ENCODE assay signal across 24 cellular contexts in genomic region chr18:48764452-48764851, GRCh38.
A peak's percentile ranks its signal among the peaks of the same experiment; 100 is the strongest.
DNase-seq lines count a peak whose midpoint lies in the region; ATAC-seq, FAIRE-seq and TF ChIP-seq lines count a peak whose summit lies in the region.
"Had no signal": no experiment of that assay in that cellular context is flagged by ENCODE, and none has a peak within 500 bp of the region (broad histone marks: within the 10 kb centered on the region; RNA-seq: fewer than 3 reads in every experiment).

No MANE protein-coding gene starts in this region.

- H3K27ac Mint-ChIP-seq in neural progenitor cell: peak overlapping the region; percentile 62
- no peak overlapping the region for H3K27ac Mint-ChIP-seq in CD4-positive, alpha-beta T cell
- H3K27ac Mint-ChIP-seq: B cell; CD4-positive, CD25-positive, alpha-beta regulatory T cell had no signal

- no peak for TF ChIP-seq RAD21 in H1 (IDR thresholded peaks at IDR 0.05 in 1 of 2, conservative IDR thresholded peaks at IDR 0.05 in 1 of 2; ENCODE audit: low read depth in 2 of 2, low read length in 2 of 2)

- no peak overlapping the region for H3K23ac ChIP-seq in H1 (ENCODE audit: insufficient read length)

- H2AK5ac ChIP-seq in H1 (ENCODE audit: low read depth, low read length): no peak overlapping the region

- H3K27ac ChIP-seq in right cardiac atrium (ENCODE audit: low read length) (peak overlapping the region; percentile 33), H1 (ENCODE audit: low read depth, low read length) (no peak overlapping the region), neural progenitor cell (no peak overlapping the region), upper lobe of left lung (peak overlapping the region in 3 of 4 donors; percentile 21 to 48 (median 32))
- H3K27ac ChIP-seq in CD4-positive, alpha-beta T cell (ENCODE audit: low read depth, low read length): no peak overlapping the region
- H3K27ac ChIP-seq: A549, HL-60, SJCRH30 had no signal

- no peak overlapping the region for H4K8ac ChIP-seq in H1 (ENCODE audit: extremely low read depth, insufficient read depth, low read length)

- H3K79me1 ChIP-seq in H1 (ENCODE audit: low read depth, low read length): no peaks in the 10 kb centered on the region

- H3K9ac ChIP-seq in H1 (replicated peaks in 1 of 4; ENCODE audit: extremely low read depth in 1 of 4, low read depth in 3 of 4, low read length in 3 of 4): no peak overlapping the region
- H3K9ac ChIP-seq in neural progenitor cell: no peak overlapping the region

- H3F3A ChIP-seq in neural progenitor cell (ENCODE audit: low read depth): no peaks in the 10 kb centered on the region

- DNase-seq in right cardiac atrium (peak in 2 of 3 donors; percentile 4 to 10), cardiac septum (ENCODE audit: low spot score) (no peak), H1 (ENCODE audit: low read depth in 1 of 2, low spot score in 2 of 2) (no peak), neural progenitor cell (ENCODE audit: low spot score) (no peak), upper lobe of left lung (no peak), NCI-H1092 treated with DMSO at 0.1 percent for 48 hours (lab: John Stamatoyannopoulos, UW) (no peak)
- DNase-seq in CD4-positive, alpha-beta T cell: no peak
- no peak for DNase-seq in activated effector memory CD4-positive, alpha-beta T cell treated with anti-CD3 and anti-CD28 coated beads, Interleukin-2, amount 50 U/mL, for 16 hours
- DNase-seq: CD4-positive, CD25-positive, alpha-beta regulatory T cell; COR-L47; HCEC 1CT; KG1; NCI-H1105 treated with DMSO at 0.1 percent for 48 hours; NCI-H2029 treated with DMSO at 0.1 percent for 48 hours; NCI-H345; NCI-H774; NK-92 treated with Interleukin-12 subunit alpha and Interleukin-12 subunit beta, amount 100 ng/mL, for 24 hours; SJCRH30 had no signal

- POLR2A ChIA-PET in H1 (lab: Charles Lee; ENCODE audit: partially characterized antibody): no interaction called here
- POLR2A ChIA-PET in CD4-positive, alpha-beta T cell (lab: Charles Lee): no interaction called here

- no peak overlapping the region for H3K56ac ChIP-seq in H1 (replicated peaks; ENCODE audit: insufficient read length, low read depth, low read length)

- no peak overlapping the region for H2BK20ac ChIP-seq in H1 (ENCODE audit: low read length)

- no peaks in the 10 kb centered on the region for H3K23me2 ChIP-seq in H1 (ENCODE audit: low read depth, low read length)

- TF ChIP-seq EP300 in H1 (IDR thresholded peaks at IDR 0.05; ENCODE audit: borderline replicate concordance in 1 of 2, low read depth in 2 of 2, low read length in 2 of 2): no peak
- TF ChIP-seq EP300 in upper lobe of left lung (IDR thresholded peaks at IDR 0.05): no peak

- TF ChIP-seq POLR2A in H1 (IDR thresholded peaks at IDR 0.05; ENCODE audit: control extremely low read depth in 1 of 2, low read depth in 2 of 2, low read length in 2 of 2) (no peak), upper lobe of left lung (IDR thresholded peaks at IDR 0.05) (no peak)

- H3K4me1 ChIP-seq in right cardiac atrium (ENCODE audit: control insufficient read depth, insufficient read depth, low read length): peaks cover 28% of the 10 kb centered on the region
- H3K4me1 ChIP-seq in H1 (replicated peaks in 1 of 4; ENCODE audit: control insufficient read depth in 3 of 4, insufficient read depth in 4 of 4, low read length in 3 of 4): peaks cover 0 to 7% (median 1%) of the 10 kb centered on the region in 4 experiments; a peak in 2 of 7 replicates
- H3K4me1 ChIP-seq in neural progenitor cell: peaks cover 4% of the 10 kb centered on the region
- peaks cover 0 to 23% (median 14%) of the 10 kb centered on the region in 4 donors for H3K4me1 ChIP-seq in upper lobe of left lung
- H3K4me1 ChIP-seq: A549, SJCRH30 had no signal

- H3K4me3 ChIP-seq in right cardiac atrium (ENCODE audit: low read length) (no peak overlapping the region), H1 (ENCODE audit: extremely low read depth in 1 of 4, insufficient read depth in 2 of 4, low read depth in 3 of 4, low read length in 4 of 4) (no peak overlapping the region), neural progenitor cell (no peak overlapping the region), upper lobe of left lung (no peak overlapping the region)
- H3K4me3 ChIP-seq: A549, GM12878, GM23338, SJCRH30 had no signal

- H3K79me2 ChIP-seq in H1 (ENCODE audit: control insufficient read depth in 1 of 2, insufficient read depth in 2 of 2, low read length in 2 of 2): no peaks in the 10 kb centered on the region
- H3K79me2 ChIP-seq in neural progenitor cell (ENCODE audit: low read depth): no peaks in the 10 kb centered on the region

- H2BK120ac ChIP-seq in H1 (replicated peaks; ENCODE audit: low read depth, low read length): no peak overlapping the region

- H3K9me3 ChIP-seq in right cardiac atrium (ENCODE audit: control insufficient read depth, low read length): no peaks in the 10 kb centered on the region
- H3K9me3 ChIP-seq in H1 (ENCODE audit: insufficient read depth in 2 of 2, low read depth in 1 of 2, low read length in 1 of 2): no peaks in the 10 kb centered on the region
- no peaks in the 10 kb centered on the region for H3K9me3 ChIP-seq in neural progenitor cell (ENCODE audit: low read depth)
- no peaks in the 10 kb centered on the region for H3K9me3 ChIP-seq in upper lobe of left lung
- no peaks in the 10 kb centered on the region for H3K9me3 ChIP-seq in CD4-positive, alpha-beta T cell (ENCODE audit: control insufficient read depth, low read length)
- H3K9me3 ChIP-seq: A549, SJCRH30 had no signal

- H3K4me2 ChIP-seq in H1 (ENCODE audit: insufficient read depth in 1 of 2, low read depth in 2 of 2, low read length in 2 of 2) (no peak overlapping the region), neural progenitor cell (no peak overlapping the region)
- H3K4me2 ChIP-seq: A549, GM23338 had no signal

- no peak for FAIRE-seq in H1 (lab: Jason Lieb, UNC)
- FAIRE-seq: A549, GM12878 had no signal

- H2BK15ac ChIP-seq in H1 (ENCODE audit: low read length): 0 out of 2 replicates have a peak overlapping the region, but pooled peaks have one; percentile 16

- no peak overlapping the region for H2BK12ac ChIP-seq in H1 (ENCODE audit: low read depth, low read length)

- H3K4me3 Mint-ChIP-seq in neural progenitor cell: no peak overlapping the region
- no peak overlapping the region for H3K4me3 Mint-ChIP-seq in CD4-positive, alpha-beta T cell
- H3K4me3 Mint-ChIP-seq: B cell; CD4-positive, CD25-positive, alpha-beta regulatory T cell; GM23338 had no signal

- peaks cover 0 to 4% of the 10 kb centered on the region in 2 experiments for H4K20me1 ChIP-seq in H1 (replicated peaks in 1 of 2; ENCODE audit: control insufficient read depth in 1 of 2, insufficient read depth in 2 of 2, low read length in 2 of 2)
- H4K20me1 ChIP-seq in neural progenitor cell (ENCODE audit: low read depth): no peaks in the 10 kb centered on the region

- no peak overlapping the region for H3K4ac ChIP-seq in H1 (replicated peaks; ENCODE audit: insufficient read length, low read depth, low read length)

- intact Hi-C loops in right cardiac atrium (cut with DNase I) (no loop called here), cardiac septum (cut with DNase I) (no loop called here)
- intact Hi-C loops in CD4-positive, alpha-beta T cell (cut with DNase I, micrococcal nuclease): no loop called here

- H3K4me1 Mint-ChIP-seq in neural progenitor cell: peaks cover 19% of the 10 kb centered on the region
- H3K4me1 Mint-ChIP-seq in CD4-positive, alpha-beta T cell (ENCODE audit: low read depth): no peaks in the 10 kb centered on the region
- H3K4me1 Mint-ChIP-seq: B cell had no signal

- no peak overlapping the region for H2BK5ac ChIP-seq in H1 (ENCODE audit: low read depth, low read length)

- no peak overlapping the region for H4K5ac ChIP-seq in H1 (ENCODE audit: insufficient read length, low read depth, low read length)

- H3K27me3 ChIP-seq in right cardiac atrium (ENCODE audit: control insufficient read depth, insufficient read depth) (no peaks in the 10 kb centered on the region), H1 (replicated peaks in 1 of 4; ENCODE audit: control insufficient read depth in 3 of 4, extremely low read depth in 1 of 4, insufficient read depth in 3 of 4, low read length in 3 of 4) (no peaks in the 10 kb centered on the region), neural progenitor cell (no peaks in the 10 kb centered on the region), upper lobe of left lung (no peaks in the 10 kb centered on the region)
- H3K27me3 ChIP-seq in CD4-positive, alpha-beta T cell (ENCODE audit: control insufficient read depth, insufficient read depth, low read length): no peaks in the 10 kb centered on the region
- H3K27me3 ChIP-seq: SJCRH30 had no signal

- peaks cover 16% of the 10 kb centered on the region for H3K36me3 Mint-ChIP-seq in neural progenitor cell
- no peaks in the 10 kb centered on the region for H3K36me3 Mint-ChIP-seq in CD4-positive, alpha-beta T cell (ENCODE audit: low read depth)
- H3K36me3 Mint-ChIP-seq: CD4-positive, CD25-positive, alpha-beta regulatory T cell had no signal

- H2AFZ ChIP-seq in H1 (ENCODE audit: low read length) (no peak overlapping the region), neural progenitor cell (replicated peaks) (no peak overlapping the region)
- H2AFZ ChIP-seq: GM23338 had no signal

- TF ChIP-seq CTCF in H1 (IDR thresholded peaks at IDR 0.05; ENCODE audit: control extremely low read depth in 1 of 3, insufficient read depth in 1 of 3, low read depth in 1 of 3, low read length in 3 of 3) (no peak), neural progenitor cell (IDR thresholded peaks at IDR 0.05) (no peak), upper lobe of left lung (IDR thresholded peaks at IDR 0.05) (no peak)
- no peak for TF ChIP-seq CTCF in CD4-positive, alpha-beta T cell (IDR thresholded peaks at IDR 0.05)

- no peak overlapping the region for H4K91ac ChIP-seq in H1 (replicated peaks; ENCODE audit: insufficient read length, low read length)

- no peaks in the 10 kb centered on the region for H3K9me3 Mint-ChIP-seq in neural progenitor cell
- H3K9me3 Mint-ChIP-seq in CD4-positive, alpha-beta T cell: no peaks in the 10 kb centered on the region
- H3K9me3 Mint-ChIP-seq: CD4-positive, CD25-positive, alpha-beta regulatory T cell; GM23338 had no signal

- H3K27me3 Mint-ChIP-seq in neural progenitor cell (ENCODE audit: insufficient read depth, low read depth): peaks cover 2% of the 10 kb centered on the region
- H3K27me3 Mint-ChIP-seq in CD4-positive, alpha-beta T cell: no peaks in the 10 kb centered on the region
- H3K27me3 Mint-ChIP-seq: B cell; CD4-positive, CD25-positive, alpha-beta regulatory T cell had no signal

- H3K14ac ChIP-seq in H1 (ENCODE audit: insufficient read length): no peak overlapping the region

- no peak overlapping the region for H3K18ac ChIP-seq in H1 (ENCODE audit: extremely low read depth, low read length)

- H3K36me3 ChIP-seq in H1 (ENCODE audit: control insufficient read depth in 2 of 4, insufficient read depth in 4 of 4, low read length in 3 of 4) (peaks cover 0 to 4% (median 0%) of the 10 kb centered on the region in 4 experiments; a peak in 4 of 8 replicates), neural progenitor cell (no peaks in the 10 kb centered on the region), upper lobe of left lung (peaks cover 0 to 30% (median 11%) of the 10 kb centered on the region in 4 donors)
- H3K36me3 ChIP-seq: SJCRH30 had no signal

- 80% methylated on average over 7 of the region's 7 CpGs for WGBS in right cardiac atrium
- 85% methylated on average over 6 of the region's 7 CpGs; no CpG with 5 or more reads in 1 of the 2 experiments for WGBS in H1 (ENCODE audit: extremely low coverage in 1 of 2, insufficient coverage in 1 of 2, insufficient read length in 1 of 2, insufficient replicate concordance in 2 of 2, low coverage in 1 of 2, low lambda C conversion rate in 2 of 2, missing lambda C conversion rate in 1 of 2), 2 experiments
- 81 to 82% methylated on average over 4 to 7 of the region's 7 CpGs for WGBS in upper lobe of left lung, 2 donors

- ATAC-seq in right cardiac atrium (no peak), upper lobe of left lung (ENCODE audit: low FRiP score in 2 of 2) (no peak)
- no peak for ATAC-seq in CD4-positive, alpha-beta T cell (ENCODE audit: poor library complexity)
- ATAC-seq: A549, GM12878, Panc1 had no signal

- CTCF ChIA-PET in H1 (lab: Charles Lee; ENCODE audit: partially characterized antibody): interaction anchor here (1.3 to 1.9 kb wide), 4 partner anchors 12 to 88 kb away, joined by 3 to 5 read pairs (median 4); no protein-coding TSS in a partner anchor
- CTCF ChIA-PET in CD4-positive, alpha-beta T cell (lab: Charles Lee): no interaction called here

Comparison
In these comparisons a context has a peak if more than half of its experiments do, and no peak if none do; other contexts are left out.
1. DNase-seq: peak in right cardiac atrium (2 of 3); none in cardiac septum (single experiment), H1 (0 of 2), neural progenitor cell (single experiment), upper lobe of left lung (0 of 2), NCI-H1092 treated with DMSO at 0.1 percent for 48 hours (single experiment), CD4-positive, alpha-beta T cell (0 of 10) and activated effector memory CD4-positive, alpha-beta T cell treated with anti-CD3 and anti-CD28 coated beads, Interleukin-2, amount 50 U/mL, for 16 hours (single experiment).
2. H3K27ac ChIP-seq: peak in right cardiac atrium (single experiment) and upper lobe of left lung (3 of 4); none in H1 (single experiment), neural progenitor cell (single experiment) and CD4-positive, alpha-beta T cell (single experiment).